In genomic region chr2:128095201-128095600, GRCh38 we compare ENCODE assay signal across 17 cellular contexts. TPM values are rescaled to one million over a fixed set of nuclear protein-coding genes. Genes with fewer than 3 reads are reported as not detected.
DNase-seq lines count a peak whose midpoint lies in the region; ATAC-seq and TF ChIP-seq lines count a peak whose summit lies in the region.
"Had no signal": no experiment of that assay in that cellular context is flagged by ENCODE, and none has a peak within 500 bp of the region (broad histone marks: within the 10 kb centered on the region; RNA-seq: fewer than 3 reads in every experiment).

No MANE protein-coding gene starts in this region.

- H3K4me1 Mint-ChIP-seq in activated CD8-positive, alpha-beta memory T cell treated with anti-CD3 and anti-CD28 coated beads, Interleukin-2, amount 10 ng/mL, durations not matched to agents 7 days and 5 days = peaks cover 45% of the 10 kb centered on the region
- H3K4me1 Mint-ChIP-seq in CD4-positive, CD25-positive, alpha-beta regulatory T cell = peaks cover 30 to 61% (median 42%) of the 10 kb centered on the region in 4 donors
- peaks cover 25% of the 10 kb centered on the region for H3K4me1 Mint-ChIP-seq in neural crest cell

- no peaks in the 10 kb centered on the region for H3K27me3 ChIP-seq in CD4-positive, CD25-positive, alpha-beta regulatory T cell (ENCODE audit: control insufficient read depth, insufficient read depth, low read length)

- H3K9me3 ChIP-seq in CD4-positive, CD25-positive, alpha-beta regulatory T cell (ENCODE audit: control insufficient read depth in 2 of 2, low read length in 2 of 2) = no peaks in the 10 kb centered on the region

- no peak overlapping the region for H3K4me3 Mint-ChIP-seq in activated CD8-positive, alpha-beta memory T cell treated with anti-CD3 and anti-CD28 coated beads, Interleukin-2, amount 10 ng/mL, durations not matched to agents 7 days and 5 days
- H3K4me3 Mint-ChIP-seq in CD4-positive, CD25-positive, alpha-beta regulatory T cell = peak overlapping the region in 3 of 4 donors; percentile 15 to 82 (median 72)
- H3K4me3 Mint-ChIP-seq in neural crest cell = peak overlapping the region; percentile 34
- H3K4me3 Mint-ChIP-seq: HFFc6 had no signal

- ATAC-seq in activated CD8-positive, alpha-beta memory T cell treated with anti-CD3 and anti-CD28 coated beads, Interleukin-2, amount 10 ng/mL, durations not matched to agents 7 days and 5 days = no peak
- no peak for ATAC-seq in CD4-positive, CD25-positive, alpha-beta regulatory T cell (ENCODE audit: low read depth in 2 of 2)
- ATAC-seq in omental fat pad (ENCODE audit: low FRiP score) = no peak
- ATAC-seq: K562 had no signal

- H3K36me3 Mint-ChIP-seq in activated CD8-positive, alpha-beta memory T cell treated with anti-CD3 and anti-CD28 coated beads, Interleukin-2, amount 10 ng/mL, durations not matched to agents 7 days and 5 days = peaks cover 31% of the 10 kb centered on the region
- peaks cover 4% of the 10 kb centered on the region for H3K36me3 Mint-ChIP-seq in CD4-positive, CD25-positive, alpha-beta regulatory T cell
- no peaks in the 10 kb centered on the region for H3K36me3 Mint-ChIP-seq in neural crest cell (ENCODE audit: low read depth)

- TF ChIP-seq CTCF in neural crest cell (conservative IDR thresholded peaks at IDR 0.05) = no peak
- TF ChIP-seq CTCF in omental fat pad (IDR thresholded peaks at IDR 0.05) = no peak

- CTCF ChIA-PET in activated CD8-positive, alpha-beta memory T cell treated with anti-CD3 and anti-CD28 coated beads, Interleukin-2, amount 10 ng/mL, durations not matched to agents 7 days and 5 days (lab: Charles Lee) = no interaction called here

- H3K4me3 ChIP-seq in CD4-positive, CD25-positive, alpha-beta regulatory T cell (ENCODE audit: low read depth, low read length) = no peak overlapping the region
- H3K4me3 ChIP-seq: K562 had no signal

- peak overlapping the region; percentile 11 for H3K27ac Mint-ChIP-seq in activated CD8-positive, alpha-beta memory T cell treated with anti-CD3 and anti-CD28 coated beads, Interleukin-2, amount 10 ng/mL, durations not matched to agents 7 days and 5 days
- H3K27ac Mint-ChIP-seq in CD4-positive, CD25-positive, alpha-beta regulatory T cell = no peak overlapping the region
- H3K27ac Mint-ChIP-seq in neural crest cell (ENCODE audit: unreplicated experiment) = no peak overlapping the region
- H3K27ac Mint-ChIP-seq: HFFc6 had no signal

- DNase-seq in activated CD8-positive, alpha-beta memory T cell treated with anti-CD3 and anti-CD28 coated beads, Interleukin-2, amount 10 ng/mL, durations not matched to agents 7 days and 5 days = no peak
- DNase-seq in activated CD8-positive, alpha-beta memory T cell treated with anti-CD3 and anti-CD28 coated beads, Interleukin-2, amount 50 U/mL, for 4 hours = no peak
- no peak for DNase-seq in CD4-positive, CD25-positive, alpha-beta regulatory T cell
- DNase-seq in OCI-M1 (lab: John Stamatoyannopoulos, UW) = peak; percentile 10
- DNase-seq in neural crest cell (ENCODE audit: low read depth, low spot score) = no peak
- DNase-seq in omental fat pad (ENCODE audit: low spot score) = no peak
- DNase-seq in hepatic stellate cell (ENCODE audit: low spot score) = no peak
- DNase-seq in inferior parietal cortex (ENCODE audit: extremely low spot score) = no peak
- DNase-seq: Calu3, DMS79, GOT3, HFFc6, NCI-H1092, NCI-H2107, NCI-H226, NCI-H69 had no signal

- no peaks in the 10 kb centered on the region for H3K9me3 Mint-ChIP-seq in activated CD8-positive, alpha-beta memory T cell treated with anti-CD3 and anti-CD28 coated beads, Interleukin-2, amount 10 ng/mL, durations not matched to agents 7 days and 5 days (ENCODE audit: low read depth)
- H3K9me3 Mint-ChIP-seq in CD4-positive, CD25-positive, alpha-beta regulatory T cell = no peaks in the 10 kb centered on the region
- H3K9me3 Mint-ChIP-seq in neural crest cell = no peaks in the 10 kb centered on the region
- H3K9me3 Mint-ChIP-seq: HFFc6 had no signal

- H3K27me3 Mint-ChIP-seq in activated CD8-positive, alpha-beta memory T cell treated with anti-CD3 and anti-CD28 coated beads, Interleukin-2, amount 10 ng/mL, durations not matched to agents 7 days and 5 days = no peaks in the 10 kb centered on the region
- H3K27me3 Mint-ChIP-seq in CD4-positive, CD25-positive, alpha-beta regulatory T cell = no peaks in the 10 kb centered on the region
- no peaks in the 10 kb centered on the region for H3K27me3 Mint-ChIP-seq in neural crest cell (ENCODE audit: low read depth)

- peaks cover 20% of the 10 kb centered on the region for H3K4me1 ChIP-seq in CD4-positive, CD25-positive, alpha-beta regulatory T cell (ENCODE audit: control insufficient read depth, insufficient read depth, low read length, poor library complexity, severe bottlenecking)

- peaks cover 36% of the 10 kb centered on the region for H3K36me3 ChIP-seq in CD4-positive, CD25-positive, alpha-beta regulatory T cell (ENCODE audit: control insufficient read depth, insufficient read depth, low read length)

- H3K27ac ChIP-seq in CD4-positive, CD25-positive, alpha-beta regulatory T cell (ENCODE audit: insufficient read depth, low read length, poor library complexity, severe bottlenecking) = no peak overlapping the region

RNA-seq across cellular contexts. Expression of gene UGGT1, which starts 4.2 kb away (rescaled TPM):
- total RNA-seq in activated CD8-positive, alpha-beta memory T cell treated with anti-CD3 and anti-CD28 coated beads, Interleukin-2, amount 10 ng/mL, durations not matched to agents 7 days and 5 days = 10 to 100 TPM; 56.3 to 63.4 TPM
- total RNA-seq in CD4-positive, CD25-positive, alpha-beta regulatory T cell = 41.1 TPM
- 10 to 100 TPM in 3 of 4 donors, 1 to 10 TPM in 1; 9.0 to 14.5 (median 12.7) TPM for polyA plus RNA-seq in CD4-positive, CD25-positive, alpha-beta regulatory T cell
- total RNA-seq in neural crest cell = 58.7 and 59.1 TPM in 2 replicates
- total RNA-seq in omental fat pad = 10 to 100 TPM; 49.0 to 67.9 (median 66.7) TPM
